Comparison of ENCODE assay signal across 8 cellular contexts in the genomic region with DNA sequence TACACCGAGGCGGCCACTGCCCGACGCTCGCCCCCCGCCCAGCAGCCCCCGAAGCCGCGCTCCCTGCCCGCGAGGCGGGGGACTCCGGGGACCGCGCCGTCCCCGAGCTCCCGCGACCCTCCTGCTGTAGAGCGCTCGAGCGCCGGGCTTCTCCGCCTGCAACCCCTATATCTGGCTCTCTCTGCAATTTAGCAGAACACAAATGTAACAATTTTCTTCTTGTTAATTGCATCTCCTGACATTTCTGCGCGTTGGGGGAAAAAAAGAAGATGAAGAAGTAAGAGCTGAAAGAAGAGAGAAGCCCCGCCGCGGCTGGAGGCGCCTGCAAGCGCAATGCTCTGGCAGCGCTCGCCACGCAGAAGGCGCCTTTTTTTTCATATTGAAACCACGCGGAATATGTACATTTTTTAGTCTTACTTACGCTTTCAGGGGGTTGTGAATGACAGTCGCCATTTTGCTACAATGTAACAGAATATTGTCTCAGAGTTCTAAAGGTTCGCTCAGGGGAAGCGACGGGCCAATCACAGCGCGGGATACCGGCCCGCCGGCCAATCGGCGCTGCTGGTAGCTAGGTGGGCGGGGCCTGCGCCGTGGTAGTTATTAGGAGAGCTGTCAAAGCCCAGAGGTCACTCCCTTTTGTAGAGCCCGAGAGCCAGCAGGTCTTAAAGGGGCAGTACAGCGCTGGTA. TPM values are rescaled to one million over a fixed set of nuclear protein-coding genes. Genes with fewer than 3 reads are reported as not detected.
A peak's percentile ranks its signal among the peaks of the same experiment; 100 is the strongest.
DNase-seq lines count a peak whose midpoint lies in the region; ATAC-seq and TF ChIP-seq lines count a peak whose summit lies in the region.

DPF3 (minus strand) TSS at position 466 of the 687 bp plus-strand sequence; CDS start at position 453, 13 bp downstream.

- H3K9me3 ChIP-seq in HUES48 (ENCODE audit: control insufficient read depth, insufficient read depth, low read length) (no peaks in the 10 kb centered on the region), mesodermal cell (ENCODE audit: control insufficient read depth, low read length) (no peaks in the 10 kb centered on the region)

- peaks cover 23% of the 10 kb centered on the region for H3K4me1 Mint-ChIP-seq in endothelial cell (ENCODE audit: unreplicated experiment)

- peak within 1 kb of the TSS; percentile 84 for H3K4me3 ChIP-seq in HUES48 (ENCODE audit: low read depth, low read length)
- peak within 1 kb of the TSS; percentile 74 for H3K4me3 ChIP-seq in mesodermal cell (ENCODE audit: extremely low read depth, insufficient read depth, low read length, poor library complexity, severe bottlenecking)

- peaks cover 5% of the 10 kb centered on the region for H3K36me3 Mint-ChIP-seq in endothelial cell (ENCODE audit: low read depth, unreplicated experiment)

- ATAC-seq in GM21447 (IDR thresholded peaks at IDR 0.05; ENCODE audit: unreplicated experiment), result peak; percentile 98

- H3K4me1 ChIP-seq in HUES48 (ENCODE audit: control insufficient read depth, insufficient read depth, low read length) (peaks cover 36% of the 10 kb centered on the region), mesodermal cell (ENCODE audit: control insufficient read depth, insufficient read depth, low read length, poor library complexity, severe bottlenecking) (peaks cover 3% of the 10 kb centered on the region)

- H3K27ac ChIP-seq in HUES48 (ENCODE audit: low read depth, low read length) (no peak within 1 kb of the TSS), mesodermal cell (ENCODE audit: low read depth, low read length, severe bottlenecking) (peak within 1 kb of the TSS; percentile 32)

- peaks cover 86% of the 10 kb centered on the region for H3K27me3 ChIP-seq in HUES48 (ENCODE audit: control insufficient read depth, insufficient read depth, low read length)

- H3K36me3 ChIP-seq in HUES48 (ENCODE audit: control insufficient read depth, insufficient read depth, low read length) (no peaks in the 10 kb centered on the region), mesodermal cell (ENCODE audit: control insufficient read depth, insufficient read depth, low read length) (no peaks in the 10 kb centered on the region)

- peaks cover 14% of the 10 kb centered on the region for H3K27me3 Mint-ChIP-seq in endothelial cell (ENCODE audit: unreplicated experiment)

- no peaks in the 10 kb centered on the region for H3K9me3 Mint-ChIP-seq in endothelial cell (ENCODE audit: unreplicated experiment)

- TF ChIP-seq CTCF in endothelial cell (IDR thresholded peaks at IDR 0.05; ENCODE audit: unreplicated experiment), result no peak

- 1% methylated on average over 34 to 42 of the region's 54 CpGs for WGBS in mesodermal cell (ENCODE audit: insufficient coverage in 2 of 2), 2 experiments

- H3K27ac Mint-ChIP-seq in endothelial cell (ENCODE audit: unreplicated experiment), result no peak within 1 kb of the TSS

- peak within 1 kb of the TSS; percentile 96 for H3K4me3 Mint-ChIP-seq in endothelial cell (ENCODE audit: unreplicated experiment)

- peak; percentile 94 for DNase-seq in COLO668 (lab: John Stamatoyannopoulos, UW; ENCODE audit: unreplicated experiment)
- DNase-seq in NOMO-1 treated with dmso at 0.1 percent for 144 hours (lab: John Stamatoyannopoulos, UW; ENCODE audit: unreplicated experiment), result peak; percentile 92
- DNase-seq in activated CD8-positive, alpha-beta memory T cell treated with anti-CD3 and anti-CD28 coated beads, Interleukin-2, amount 50 U/mL, for 24 hours (ENCODE audit: extremely low read depth), result peak; percentile 85
- DNase-seq in endothelial cell (ENCODE audit: low spot score), result peak; percentile 96
- DNase-seq in stimulated activated CD8-positive, alpha-beta memory T cell treated with anti-CD3 and anti-CD28 coated beads, Interleukin-15, amount 100 ng/mL, for 1 hour (ENCODE audit: low read depth), result peak; percentile 88

- H3K9ac ChIP-seq in HUES48 (ENCODE audit: low read depth, low read length), result no peak within 1 kb of the TSS

RNA-seq across cellular contexts. Expression of gene DPF3, which starts in this region (rescaled TPM):
- total RNA-seq in endothelial cell (ENCODE audit: unreplicated experiment), result 3.0 TPM
- 1.9 TPM for polyA plus RNA-seq in mesodermal cell (2013, experiment 1 of 2)
- polyA plus RNA-seq in mesodermal cell (2013, experiment 2 of 2), result 3.5 TPM
